In the genomic region with DNA sequence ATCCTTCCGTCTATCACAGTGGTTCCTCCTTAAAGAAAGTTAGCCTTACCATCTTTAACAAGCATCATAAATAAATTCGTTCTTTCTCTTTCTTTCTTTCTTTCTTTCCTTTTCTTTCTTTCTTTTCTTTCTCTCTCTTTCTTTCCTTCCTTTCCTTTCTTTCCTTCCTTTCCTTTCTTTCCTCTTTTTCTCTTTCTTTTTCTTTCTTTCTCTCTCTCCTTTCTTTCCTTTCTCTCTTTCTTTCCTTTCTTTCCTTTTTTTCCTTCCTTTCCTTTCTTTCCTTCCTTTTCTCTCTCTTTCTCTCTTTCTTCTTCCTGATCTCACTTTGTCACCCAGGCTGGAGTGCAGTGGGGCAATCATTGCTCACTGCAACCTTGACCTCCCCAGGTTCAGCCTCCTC, we compare ENCODE assay signal across 22 cellular contexts.
A peak's percentile ranks its signal among the peaks of the same experiment; 100 is the strongest.
DNase-seq lines count a peak whose midpoint lies in the region; ATAC-seq and TF ChIP-seq lines count a peak whose summit lies in the region.
"Had no signal": no experiment of that assay in that cellular context is flagged by ENCODE, and none has a peak within 500 bp of the region (broad histone marks: within the 10 kb centered on the region; RNA-seq: fewer than 3 reads in every experiment).

No MANE protein-coding gene starts in this region.

- H3K27ac ChIP-seq in angular gyrus (ENCODE audit: low read depth, low read length), result peak overlapping the region; percentile 80
- peak overlapping the region; percentile 63 to 66 for H3K27ac ChIP-seq in prostate gland
- H3K27ac ChIP-seq: A549; BLaER1 treated with 17β-estradiol and CSF1 and Interleukin-3, amounts not matched to agents 10 nM and 100 nM; GM23248 had no signal

- intact Hi-C loops in prostate gland (cut with DNase I), result loop anchor here (2.0 kb wide), 1 partner anchor 59 kb away; no protein-coding TSS in a partner anchor

- no peaks in the 10 kb centered on the region for H3K9me3 ChIP-seq in prostate gland
- H3K9me3 ChIP-seq: A549; BE2C; BLaER1 treated with 17β-estradiol and CSF1 and Interleukin-3, amounts not matched to agents 10 nM and 100 nM had no signal

- WGBS in prostate gland, result 77% methylated on average over 2 of the region's 2 CpGs

- TF ChIP-seq POLR2A in prostate gland (IDR thresholded peaks at IDR 0.05), result no peak

- H3K4me1 Mint-ChIP-seq in central memory CD8-positive, alpha-beta T cell, result no peaks in the 10 kb centered on the region

- no peak for TF ChIP-seq CTCF in prostate gland (IDR thresholded peaks at IDR 0.05)

- ATAC-seq in central memory CD8-positive, alpha-beta T cell (replicated peaks; ENCODE audit: extremely low read depth, poor library complexity, severe bottlenecking), result no peak
- no peak for ATAC-seq in GM18873 (IDR thresholded peaks at IDR 0.05; ENCODE audit: low FRiP score, unreplicated experiment)
- ATAC-seq: A549 had no signal

- H3K36me3 ChIP-seq in prostate gland, result no peaks in the 10 kb centered on the region
- H3K36me3 ChIP-seq: BE2C; BLaER1 treated with 17β-estradiol and CSF1 and Interleukin-3, amounts not matched to agents 10 nM and 100 nM had no signal

- peaks cover 64% of the 10 kb centered on the region for H3K27me3 Mint-ChIP-seq in central memory CD8-positive, alpha-beta T cell

- peaks cover 3% of the 10 kb centered on the region for H3K36me3 Mint-ChIP-seq in central memory CD8-positive, alpha-beta T cell (ENCODE audit: insufficient read depth)
- H3K36me3 Mint-ChIP-seq: CD14-positive monocyte; CD4-positive, alpha-beta memory T cell had no signal

- no peak overlapping the region for H3K4me3 ChIP-seq in prostate gland
- H3K4me3 ChIP-seq: A549; BLaER1 treated with 17β-estradiol and CSF1 and Interleukin-3, amounts not matched to agents 10 nM and 100 nM; GM23248 had no signal

- H3K27me3 ChIP-seq in prostate gland (replicated peaks; ENCODE audit: insufficient read depth), result no peaks in the 10 kb centered on the region
- H3K27me3 ChIP-seq: BE2C; BLaER1 treated with 17β-estradiol and CSF1 and Interleukin-3, amounts not matched to agents 10 nM and 100 nM had no signal

- H3K4me1 ChIP-seq in prostate gland (replicated peaks), result no peaks in the 10 kb centered on the region
- H3K4me1 ChIP-seq: A549 had no signal

- H3K4me3 Mint-ChIP-seq in central memory CD8-positive, alpha-beta T cell, result no peak overlapping the region
- H3K4me3 Mint-ChIP-seq: CD14-positive monocyte; CD4-positive, alpha-beta memory T cell had no signal

- peak overlapping the region; percentile 84 for H3K27ac Mint-ChIP-seq in central memory CD8-positive, alpha-beta T cell (ENCODE audit: low read depth)
- H3K27ac Mint-ChIP-seq: CD4-positive, alpha-beta memory T cell had no signal

- no peaks in the 10 kb centered on the region for H3K9me3 Mint-ChIP-seq in central memory CD8-positive, alpha-beta T cell

- DNase-seq in central memory CD8-positive, alpha-beta T cell (ENCODE audit: low spot score in 2 of 2), result no peak
- no peak for DNase-seq in prostate gland (ENCODE audit: low spot score)
- DNase-seq in activated CD4-positive, alpha-beta T cell treated with anti-CD3 and anti-CD28 coated beads for 48 hours, result no peak
- no peak for DNase-seq in GM19240 (ENCODE audit: insufficient read length, low spot score)
- no peak for DNase-seq in NOMO-1 treated with dmso at 0.1 percent for 144 hours (lab: John Stamatoyannopoulos, UW; ENCODE audit: unreplicated experiment)
- DNase-seq: 8988T; ACHN; BE2C; Calu3; CD4-positive, alpha-beta memory T cell; COR-L47; DMS53; DMS79 treated with DMSO at 0.1 percent for 48 hours; GF-D8; GM23248; H7; HCEC 1CT had no signal
